In genomic region chr3:88058593-88059379, GRCh38 we compare ENCODE assay signal across 8 cellular contexts. TPM values are rescaled to one million over a fixed set of nuclear protein-coding genes. Genes with fewer than 3 reads are reported as not detected.
DNase-seq lines count a peak whose midpoint lies in the region; ATAC-seq, FAIRE-seq and TF ChIP-seq lines count a peak whose summit lies in the region.

CGGBP1 (minus strand) TSS chr3:88059005; CDS start chr3:88055976, 3,029 bp downstream.
ZNF654 (plus strand) TSS chr3:88059255; CDS start chr3:88059320, 65 bp downstream.

- H3K36me3 ChIP-seq in bronchial epithelial cell (ENCODE audit: control insufficient read depth, insufficient read depth, low read length) (peaks cover 2% of the 10 kb centered on the region), small intestine (ENCODE audit: control insufficient read depth in 2 of 2, insufficient read depth in 2 of 2, low read length in 2 of 2) (peaks cover 0 to 5% of the 10 kb centered on the region in 2 donors)

- TF ChIP-seq CTCF in AG04449 (IDR thresholded peaks at IDR 0.05; ENCODE audit: insufficient read depth, low read length, missing control alignments) (no peak), WI38 (IDR thresholded peaks at IDR 0.05; ENCODE audit: low read depth, low read length) (no peak), bronchial epithelial cell (IDR thresholded peaks at IDR 0.05; ENCODE audit: insufficient read depth, low read length, severe bottlenecking) (no peak)

- H3K4me1 ChIP-seq in small intestine (ENCODE audit: control insufficient read depth in 2 of 2, insufficient read depth in 1 of 2, low read depth in 1 of 2, low read length in 1 of 2) = peaks cover 0 to 4% of the 10 kb centered on the region in 2 donors

- peak within 1 kb of the TSS; percentile 95 to 96 for H3K27ac ChIP-seq in small intestine (ENCODE audit: low read depth in 1 of 2, low read length in 1 of 2)

- no peaks in the 10 kb centered on the region for H3K9me3 ChIP-seq in small intestine (ENCODE audit: control insufficient read depth, low read depth)

- CTCF ChIA-PET in AG04449 (lab: Yijun Ruan, JAX) = interaction anchor here (1.0 to 1.3 kb wide), 3 partner anchors 15 to 81 kb away, joined by 3 to 9 read pairs (median 3); no protein-coding TSS in a partner anchor

- FAIRE-seq in bronchial epithelial cell (lab: Jason Lieb, UNC) (no peak), small intestine (lab: Jason Lieb, UNC) (no peak)

- H3K4me3 ChIP-seq in AG04449 (ENCODE audit: low read depth, low read length) (peak within 1 kb of the TSS; percentile 96), WI38 (ENCODE audit: low read depth, low read length) (peak within 1 kb of the TSS; percentile 94), bronchial epithelial cell (ENCODE audit: low read depth, low read length) (peak within 1 kb of the TSS; percentile 76), small intestine (ENCODE audit: low read depth in 1 of 2, low read length in 2 of 2) (peak within 1 kb of the TSS; percentile 85 to 99)

- DNase-seq in AG04449 (ENCODE audit: low read depth, low spot score) = peak; percentile 96
- DNase-seq in NCI-H2227 treated with DMSO at 0.1 percent for 48 hours (lab: John Stamatoyannopoulos, UW) = peak; percentile 96
- peak; percentile 95 for DNase-seq in bronchial epithelial cell (ENCODE audit: low read depth)
- DNase-seq in iPS-NIHi11 (ENCODE audit: low spot score) = peak; percentile 92
- peak; percentile 99 for DNase-seq in small intestine

- H3K27me3 ChIP-seq in bronchial epithelial cell (ENCODE audit: control insufficient read depth, insufficient read depth, low read length) = no peaks in the 10 kb centered on the region
- H3K27me3 ChIP-seq in small intestine (ENCODE audit: control insufficient read depth in 2 of 2, insufficient read depth in 2 of 2, low read length in 2 of 2) = no peaks in the 10 kb centered on the region

- POLR2A ChIA-PET in AG04449 (lab: Yijun Ruan, JAX) = interaction anchor here (0.6 to 0.9 kb wide), 4 partner anchors 12 to 660 kb away, joined by 3 to 4 read pairs (median 3); no protein-coding TSS in a partner anchor

- ATAC-seq in GM18907 (IDR thresholded peaks at IDR 0.05; ENCODE audit: unreplicated experiment) (peak; percentile 97), HG03159 (IDR thresholded peaks at IDR 0.05; ENCODE audit: unreplicated experiment) (peak; percentile 96)

- WGBS in small intestine, 3 donors = 0 to 1% (median 0%) methylated on average over 60 to 76 of the region's 76 CpGs

RNA-seq across cellular contexts. Expression of gene CGGBP1, which starts in this region (rescaled TPM):
- 28.3 and 30.0 TPM in 2 replicates for total RNA-seq in bronchial epithelial cell
- polyA plus RNA-seq in small intestine = 10 to 100 TPM; 29.2 to 36.9 (median 35.1) TPM

RNA-seq across cellular contexts. Expression of gene ZNF654, which starts in this region (rescaled TPM):
- 11.4 and 13.2 TPM in 2 replicates for total RNA-seq in bronchial epithelial cell
- polyA plus RNA-seq in small intestine = 1 to 10 TPM; 3.0 to 5.6 (median 4.3) TPM

Comparison
In these comparisons a context has a peak if more than half of its experiments do, and no peak if none do; other contexts are left out.
1. Peak in every context shown above with its lines: DNase-seq, ATAC-seq, H3K4me3 ChIP-seq and H3K27ac ChIP-seq.